27 cellular contexts compared by ENCODE assay signal in the genomic region with DNA sequence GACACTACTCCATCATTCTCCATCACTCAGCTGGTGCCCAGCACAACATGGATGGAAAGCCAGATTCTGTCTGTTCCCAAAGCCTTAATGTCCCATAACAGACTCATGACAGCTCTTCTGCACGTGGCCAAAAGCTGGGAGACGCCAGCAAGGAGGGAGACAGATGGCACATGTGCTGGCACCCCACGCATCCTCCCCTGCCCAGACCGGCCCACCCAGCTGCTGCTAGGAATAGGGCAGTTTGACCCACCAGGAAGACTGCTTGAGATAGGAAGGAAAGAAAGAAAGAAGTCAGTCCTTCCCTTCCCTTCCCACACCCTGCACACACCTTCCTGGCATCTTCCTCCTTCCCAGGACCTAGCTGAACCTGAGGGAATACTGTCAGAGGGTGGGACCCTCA.
DNase-seq lines count a peak whose midpoint lies in the region; ATAC-seq and TF ChIP-seq lines count a peak whose summit lies in the region.
"Had no signal": no experiment of that assay in that cellular context is flagged by ENCODE, and none has a peak within 500 bp of the region (broad histone marks: within the 10 kb centered on the region; RNA-seq: fewer than 3 reads in every experiment).

No MANE protein-coding gene starts in this region.

- no peaks in the 10 kb centered on the region for H3K36me3 ChIP-seq in BE2C
- H3K36me3 ChIP-seq: prostate gland had no signal

- 0 out of 2 replicates have a peak, but pooled peaks cover 9% of the 10 kb centered on the region for H3K4me1 ChIP-seq in BE2C
- H3K4me1 ChIP-seq: prostate gland had no signal

- peaks cover 79% of the 10 kb centered on the region for H3K4me1 Mint-ChIP-seq in stimulated activated effector memory CD8-positive, alpha-beta T cell treated with anti-CD3 and anti-CD28 coated beads, Interleukin-12 subunit alpha, Interleukin-12 subunit beta, amount 100 ng/mL, for 72 hours

- H3K27me3 ChIP-seq in dorsolateral prefrontal cortex (no peaks in the 10 kb centered on the region), BE2C (no peaks in the 10 kb centered on the region)
- H3K27me3 ChIP-seq: upper lobe of left lung had no signal

- no peaks in the 10 kb centered on the region for H3K9me3 Mint-ChIP-seq in stimulated activated effector memory CD8-positive, alpha-beta T cell treated with anti-CD3 and anti-CD28 coated beads, Interleukin-12 subunit alpha, Interleukin-12 subunit beta, amount 100 ng/mL, for 72 hours
- H3K9me3 Mint-ChIP-seq: activated naive CD8-positive, alpha-beta T cell treated with anti-CD3 and anti-CD28 coated beads, Interleukin-2, amount 10 ng/mL, durations not matched to agents 7 days and 5 days; mesothelial cell of epicardium had no signal

- peak overlapping the region; percentile 90 for H3K27ac Mint-ChIP-seq in stimulated activated effector memory CD8-positive, alpha-beta T cell treated with anti-CD3 and anti-CD28 coated beads, Interleukin-12 subunit alpha, Interleukin-12 subunit beta, amount 100 ng/mL, for 72 hours
- H3K27ac Mint-ChIP-seq: mesothelial cell of epicardium had no signal

- H3K36me3 Mint-ChIP-seq in stimulated activated effector memory CD8-positive, alpha-beta T cell treated with anti-CD3 and anti-CD28 coated beads, Interleukin-12 subunit alpha, Interleukin-12 subunit beta, amount 100 ng/mL, for 72 hours, result peaks cover 88% of the 10 kb centered on the region
- H3K36me3 Mint-ChIP-seq: mesothelial cell of epicardium had no signal

- no peak overlapping the region for H3K4me3 Mint-ChIP-seq in stimulated activated effector memory CD8-positive, alpha-beta T cell treated with anti-CD3 and anti-CD28 coated beads, Interleukin-12 subunit alpha, Interleukin-12 subunit beta, amount 100 ng/mL, for 72 hours
- H3K4me3 Mint-ChIP-seq: activated CD4-positive, alpha-beta T cell treated with anti-CD3 and anti-CD28 coated beads for 36 hours; activated naive CD8-positive, alpha-beta T cell treated with anti-CD3 and anti-CD28 coated beads, Interleukin-2, amount 10 ng/mL, durations not matched to agents 7 days and 5 days; mesothelial cell of epicardium had no signal

- no peak for ATAC-seq in stimulated activated effector memory CD8-positive, alpha-beta T cell treated with anti-CD3 and anti-CD28 coated beads, Interleukin-12 subunit alpha, Interleukin-12 subunit beta, amount 100 ng/mL, for 72 hours
- ATAC-seq in HG03095 (IDR thresholded peaks at IDR 0.05; ENCODE audit: unreplicated experiment), result no peak
- ATAC-seq: activated CD4-positive, alpha-beta T cell treated with anti-CD3 and anti-CD28 coated beads for 36 hours; Panc1 had no signal

- no peaks in the 10 kb centered on the region for H3K9me3 ChIP-seq in BE2C
- H3K9me3 ChIP-seq: prostate gland, upper lobe of left lung had no signal

- TF ChIP-seq CTCF in dorsolateral prefrontal cortex (IDR thresholded peaks at IDR 0.05 in 54 of 56, conservative IDR thresholded peaks at IDR 0.05 in 2 of 56; ENCODE audit: low read depth in 1 of 56, partially characterized antibody in 56 of 56) (no peak), BE2C (IDR thresholded peaks at IDR 0.05; ENCODE audit: low read depth, low read length) (no peak)

- intact Hi-C loops in dorsolateral prefrontal cortex (cut with DNase I), result loop anchor here in 1 of 2 donors (5.0 kb wide), 1 partner anchor 171 kb away; no protein-coding TSS in a partner anchor

- H3K4me3 ChIP-seq in dorsolateral prefrontal cortex (no peak overlapping the region), BE2C (ENCODE audit: low read depth, low read length) (no peak overlapping the region)
- H3K4me3 ChIP-seq: prostate gland, upper lobe of left lung had no signal

- DNase-seq in DMS 273 treated with DMSO at 0.1 percent for 48 hours (lab: John Stamatoyannopoulos, UW) (peak; percentile 93), NCI-H446 treated with DMSO at 0.1 percent for 48 hours (lab: John Stamatoyannopoulos, UW) (peak; percentile 85), dorsolateral prefrontal cortex (no peak), BE2C (no peak), glomerular visceral epithelial cell (ENCODE audit: extremely low spot score) (no peak)
- no peak for DNase-seq in stimulated activated effector memory CD8-positive, alpha-beta T cell treated with anti-CD3 and anti-CD28 coated beads, Interleukin-12 subunit alpha, Interleukin-12 subunit beta, amount 100 ng/mL, for 72 hours (ENCODE audit: low spot score in 2 of 2)
- DNase-seq: activated CD4-positive, alpha-beta T cell treated with anti-CD3 and anti-CD28 coated beads for 36 hours; activated CD8-positive, alpha-beta memory T cell treated with anti-CD3 and anti-CD28 coated beads for 24 hours; activated gamma-delta T cell treated with Interleukin-2 at 50 U/mL for 16 hours; activated naive CD8-positive, alpha-beta T cell treated with anti-CD3 and anti-CD28 coated beads, Interleukin-2, amount 10 ng/mL, durations not matched to agents 7 days and 5 days; activated T-cell treated with anti-CD3 and anti-CD28 coated beads for 4 hours; central memory CD4-positive, alpha-beta T cell; EL; foreskin melanocyte; GOT3; KBM-7; NCI-H1092; NCI-H187 treated with DMSO at 0.1 percent for 48 hours; occipital lobe; SHP77; stimulated activated CD4-positive, alpha-beta T cell treated with anti-CD3 and anti-CD28 coated beads, Interleukin-4, amount 100 ng/mL, for 1 hour; T-helper 9 cell; upper lobe of left lung had no signal

- peak overlapping the region; percentile 33 to 100 (median 98) for H3K27ac ChIP-seq in dorsolateral prefrontal cortex
- H3K27ac ChIP-seq: prostate gland had no signal

Comparison
In these comparisons a context has a peak if more than half of its experiments do, and no peak if none do; other contexts are left out.
1. DNase-seq: peak in DMS 273 treated with DMSO at 0.1 percent for 48 hours (single experiment) and NCI-H446 treated with DMSO at 0.1 percent for 48 hours (single experiment); none in dorsolateral prefrontal cortex (0 of 10), stimulated activated effector memory CD8-positive, alpha-beta T cell treated with anti-CD3 and anti-CD28 coated beads, Interleukin-12 subunit alpha, Interleukin-12 subunit beta, amount 100 ng/mL, for 72 hours (0 of 2), BE2C (single experiment) and glomerular visceral epithelial cell (single experiment).